1 cellular context compared by ENCODE assay signal in genomic region chr15:36882487-36883108, GRCh38.
TF ChIP-seq lines count a peak whose summit lies in the region.

No MANE protein-coding gene starts in this region.

TF ChIP-seq in IMR-90, 13 proteins besides CTCF, POLR2A, EP300 and RAD21 (continued from another document):
- TF ChIP-seq FOS (IDR thresholded peaks at IDR 0.05; ENCODE audit: low read depth, low read length) = no peak
TF ChIP-seq in IMR-90: peak in this region for 0.
